1 cellular context compared by ENCODE assay signal in genomic region chr10:30611041-30611440, GRCh38.
TF ChIP-seq lines count a peak whose summit lies in the region.

No MANE protein-coding gene starts in this region.

TF ChIP-seq in HepG2, 621 proteins besides CTCF, POLR2A, EP300 and RAD21:
- peak; percentile 31; the same call in 1 of the 2 replicates for TF ChIP-seq ZNF687 (CRISPR knock-in tag; IDR thresholded peaks at IDR 0.05)
- TF ChIP-seq ZBTB38 (CRISPR knock-in tag; IDR thresholded peaks at IDR 0.05): peak; percentile 24; the same call in 1 of the 2 replicates
- peak; percentile 54; the same call in 1 of the 2 replicates for TF ChIP-seq POLR2G (IDR thresholded peaks at IDR 0.05; ENCODE audit: low read depth, low read length)
